In the genomic region with DNA sequence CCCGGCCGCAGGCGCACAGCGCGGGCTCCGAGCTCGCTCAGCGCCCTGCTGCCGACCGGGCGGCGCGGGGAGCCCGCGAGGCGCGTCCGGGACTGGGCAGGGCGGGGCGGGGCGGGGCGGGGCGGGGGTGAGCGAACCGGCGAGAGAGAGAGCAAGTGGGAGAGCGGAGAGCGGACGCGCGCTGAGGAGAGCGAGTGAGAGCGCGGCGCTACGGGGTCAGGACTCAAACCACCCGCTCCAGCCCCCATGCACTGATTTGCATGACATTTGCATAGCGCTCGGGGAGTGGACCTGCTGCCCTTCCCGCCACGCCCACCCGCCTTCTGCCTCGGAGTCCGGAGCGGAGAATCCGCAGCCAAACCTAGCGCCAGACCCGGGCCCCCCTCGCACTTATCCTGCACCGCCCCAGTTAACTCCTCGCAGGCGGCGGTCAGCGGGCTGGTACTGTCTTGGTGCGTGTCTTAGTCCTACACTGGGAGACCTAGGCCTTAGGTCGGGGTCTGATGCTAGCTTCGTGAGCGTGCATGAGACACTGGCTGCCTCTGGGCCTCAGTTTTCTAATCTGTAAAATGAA, we compare ENCODE assay signal across 8 cellular contexts. TPM values are rescaled to one million over a fixed set of nuclear protein-coding genes. Genes with fewer than 3 reads are reported as not detected.
DNase-seq lines count a peak whose midpoint lies in the region; ATAC-seq, FAIRE-seq and TF ChIP-seq lines count a peak whose summit lies in the region.

A gene with protein sequence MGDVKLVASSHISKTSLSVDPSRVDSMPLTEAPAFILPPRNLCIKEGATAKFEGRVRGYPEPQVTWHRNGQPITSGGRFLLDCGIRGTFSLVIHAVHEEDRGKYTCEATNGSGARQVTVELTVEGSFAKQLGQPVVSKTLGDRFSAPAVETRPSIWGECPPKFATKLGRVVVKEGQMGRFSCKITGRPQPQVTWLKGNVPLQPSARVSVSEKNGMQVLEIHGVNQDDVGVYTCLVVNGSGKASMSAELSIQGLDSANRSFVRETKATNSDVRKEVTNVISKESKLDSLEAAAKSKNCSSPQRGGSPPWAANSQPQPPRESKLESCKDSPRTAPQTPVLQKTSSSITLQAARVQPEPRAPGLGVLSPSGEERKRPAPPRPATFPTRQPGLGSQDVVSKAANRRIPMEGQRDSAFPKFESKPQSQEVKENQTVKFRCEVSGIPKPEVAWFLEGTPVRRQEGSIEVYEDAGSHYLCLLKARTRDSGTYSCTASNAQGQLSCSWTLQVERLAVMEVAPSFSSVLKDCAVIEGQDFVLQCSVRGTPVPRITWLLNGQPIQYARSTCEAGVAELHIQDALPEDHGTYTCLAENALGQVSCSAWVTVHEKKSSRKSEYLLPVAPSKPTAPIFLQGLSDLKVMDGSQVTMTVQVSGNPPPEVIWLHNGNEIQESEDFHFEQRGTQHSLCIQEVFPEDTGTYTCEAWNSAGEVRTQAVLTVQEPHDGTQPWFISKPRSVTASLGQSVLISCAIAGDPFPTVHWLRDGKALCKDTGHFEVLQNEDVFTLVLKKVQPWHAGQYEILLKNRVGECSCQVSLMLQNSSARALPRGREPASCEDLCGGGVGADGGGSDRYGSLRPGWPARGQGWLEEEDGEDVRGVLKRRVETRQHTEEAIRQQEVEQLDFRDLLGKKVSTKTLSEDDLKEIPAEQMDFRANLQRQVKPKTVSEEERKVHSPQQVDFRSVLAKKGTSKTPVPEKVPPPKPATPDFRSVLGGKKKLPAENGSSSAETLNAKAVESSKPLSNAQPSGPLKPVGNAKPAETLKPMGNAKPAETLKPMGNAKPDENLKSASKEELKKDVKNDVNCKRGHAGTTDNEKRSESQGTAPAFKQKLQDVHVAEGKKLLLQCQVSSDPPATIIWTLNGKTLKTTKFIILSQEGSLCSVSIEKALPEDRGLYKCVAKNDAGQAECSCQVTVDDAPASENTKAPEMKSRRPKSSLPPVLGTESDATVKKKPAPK (N-terminal part only) (minus strand): TSS at position 75 of the 574 bp plus-strand sequence. CDS start 90,491 bp downstream, outside the sequence.

- FAIRE-seq in GM19239 (lab: Jason Lieb, UNC), result no peak

- TF ChIP-seq CTCF in BJ (IDR thresholded peaks at IDR 0.05; ENCODE audit: insufficient read depth, low read depth, low read length) (no peak), PC-3 (conservative IDR thresholded peaks at IDR 0.05; ENCODE audit: low read depth, low read length) (no peak), body of pancreas (IDR thresholded peaks at IDR 0.05) (no peak), gastrocnemius medialis (IDR thresholded peaks at IDR 0.05 in 4 of 5, conservative IDR thresholded peaks at IDR 0.05 in 1 of 5) (no peak)

- no peak for TF ChIP-seq POLR2A in body of pancreas (IDR thresholded peaks at IDR 0.05)
- no peak for TF ChIP-seq POLR2A in gastrocnemius medialis (IDR thresholded peaks at IDR 0.05)

- peak within 1 kb of the TSS; percentile 49; the same call in 1 of the 2 replicates for H3K9ac ChIP-seq in PC-3 (ENCODE audit: low read length)

- H3K9me2 ChIP-seq in PC-3 (replicated peaks; ENCODE audit: low read length), result no peaks in the 10 kb centered on the region

- no peaks in the 10 kb centered on the region for H3K9me3 ChIP-seq in PC-3 (ENCODE audit: low read length)
- no peaks in the 10 kb centered on the region for H3K9me3 ChIP-seq in body of pancreas
- no peaks in the 10 kb centered on the region for H3K9me3 ChIP-seq in gastrocnemius medialis

- ATAC-seq in PC-3 (peak; percentile 92), body of pancreas (peak; percentile 93), gastrocnemius medialis (peak; percentile 87 to 97)

- intact Hi-C loops in PC-3 (cut with micrococcal nuclease) (loop anchor here (5.0 kb wide), 2 partner anchors 127 to 152 kb away; no protein-coding TSS in a partner anchor), body of pancreas (cut with DNase I) (no loop called here), gastrocnemius medialis (cut with DNase I; ENCODE audit: low total_unique reads) (loop anchor here (10.0 kb wide), 1 partner anchor 80 kb away; the partner anchor contains the start of gene CCDC14)

- POLR2A ChIA-PET in BJ (lab: Charles Lee) (no interaction called here), PC-3 (lab: Charles Lee; ENCODE audit: unreplicated experiment) (no interaction called here)

- peak within 1 kb of the TSS; percentile 87 for H3K4me3 ChIP-seq in BJ (ENCODE audit: low read depth, low read length)
- H3K4me3 ChIP-seq in PC-3 (ENCODE audit: low read length), result peak within 1 kb of the TSS; percentile 81
- peak within 1 kb of the TSS; percentile 16 to 34 for H3K4me3 ChIP-seq in body of pancreas
- peak within 1 kb of the TSS; percentile 55 for H3K4me3 ChIP-seq in iPS-11a (ENCODE audit: low read depth, low read length)
- H3K4me3 ChIP-seq in gastrocnemius medialis, result peak within 1 kb of the TSS; percentile 52 to 58 (median 56)

- peaks cover 8% of the 10 kb centered on the region for H3K4me1 ChIP-seq in PC-3 (ENCODE audit: insufficient read depth, low read length)
- peaks cover 14% of the 10 kb centered on the region for H3K4me1 ChIP-seq in body of pancreas
- peaks cover 0 to 9% of the 10 kb centered on the region in 2 donors for H3K4me1 ChIP-seq in gastrocnemius medialis

- H3F3A ChIP-seq in PC-3 (ENCODE audit: low read length, unreplicated experiment), result no peaks in the 10 kb centered on the region

- in situ Hi-C loops in gastrocnemius medialis (cut with MboI; ENCODE audit: low sequenced_read_pairs in 4 of 4), result no loop called here

- CTCF ChIA-PET in BJ (lab: Yijun Ruan, JAX), result interaction anchor here (0.6 kb wide), 1 partner anchor 11 kb away, joined by 3 read pairs; no protein-coding TSS in a partner anchor
- CTCF ChIA-PET in PC-3 (lab: Charles Lee), result no interaction called here

- H4K20me1 ChIP-seq in PC-3 (ENCODE audit: low read length), result no peaks in the 10 kb centered on the region

- H3K36me3 ChIP-seq in BJ (ENCODE audit: control insufficient read depth, insufficient read depth, low read length) (peaks cover 14% of the 10 kb centered on the region), PC-3 (ENCODE audit: low read depth, low read length) (no peaks in the 10 kb centered on the region), body of pancreas (replicated peaks in 1 of 2; ENCODE audit: insufficient read depth in 1 of 2, low read depth in 2 of 2) (no peaks in the 10 kb centered on the region), gastrocnemius medialis (no peaks in the 10 kb centered on the region)

- DNase-seq in BJ (ENCODE audit: low read depth) (peak; percentile 85), GM19239 (ENCODE audit: insufficient read length, low spot score) (peak; percentile 48), HuH-7.5 (ENCODE audit: low spot score) (peak; percentile 74), PC-3 (peak; percentile 85), body of pancreas (peak; percentile 65 to 88 (median 80)), gastrocnemius medialis (peak; percentile 59 to 66), cerebellar nuclear complex (lab: John Stamatoyannopoulos, UW) (no peak)

- H3K27ac ChIP-seq in PC-3 (ENCODE audit: low read length) (no peak within 1 kb of the TSS), body of pancreas (no peak within 1 kb of the TSS), gastrocnemius medialis (no peak within 1 kb of the TSS)

- peak within 1 kb of the TSS; percentile 94 for H3K4me2 ChIP-seq in PC-3 (ENCODE audit: low read length)

- no peaks in the 10 kb centered on the region for H3K79me2 ChIP-seq in PC-3 (ENCODE audit: low read length)

- WGBS in body of pancreas, 2 donors, result 3 to 16% methylated on average over 10 to 56 of the region's 58 CpGs

- peak within 1 kb of the TSS; percentile 96 for H2AFZ ChIP-seq in PC-3 (ENCODE audit: low read length)

- H3K27me3 ChIP-seq in BJ (ENCODE audit: control insufficient read depth, insufficient read depth, low read length) (no peaks in the 10 kb centered on the region), PC-3 (ENCODE audit: low read length) (no peaks in the 10 kb centered on the region), body of pancreas (peaks cover 0 to 6% of the 10 kb centered on the region in 2 donors), gastrocnemius medialis (no peaks in the 10 kb centered on the region)

- no TSS peak for BruUV-seq in PC-3 (replicated peaks; lab: Mats Ljungman, UMichigan)

RNA-seq across cellular contexts. Expression of the gene that starts here (rescaled TPM):
- polyA plus RNA-seq in BJ (2011; rRNA removed), result 407 and 734 TPM in 2 replicates
- polyA minus RNA-seq in BJ (2011; rRNA and poly(A)+ RNA removed), result 653 and 716 TPM in 2 replicates
- 6.9 and 8.7 TPM in 2 replicates for total RNA-seq in PC-3 (2014; rRNA removed)
- 10 to 100 TPM in 1 of 2 donors, 1 to 10 TPM in 1; 7.6 to 36.6 TPM for total RNA-seq in body of pancreas
- total RNA-seq in gastrocnemius medialis, result 10 to 100 TPM in 2 of 4 donors, 1 to 10 TPM in 2; 5.6 to 19.6 (median 8.8) TPM

Comparison
In these comparisons a context has a peak if more than half of its experiments do, and no peak if none do; other contexts are left out.
1. DNase-seq: peak in BJ (single experiment), GM19239 (single experiment), HuH-7.5 (single experiment), PC-3 (single experiment), body of pancreas (4 of 4) and gastrocnemius medialis (2 of 2); none in cerebellar nuclear complex (0 of 2).
2. H3K4me3 ChIP-seq: peak in every context shown above with its lines; median percentile 87 in BJ; 81 in PC-3; 56 in gastrocnemius medialis; 55 in iPS-11a; 25 in body of pancreas.
3. Peak in every context shown above with its lines, with median percentiles within 50 percentile points of each other: ATAC-seq.